22 cellular contexts compared by ENCODE assay signal in genomic region chr10:114010316-114010715, GRCh38. TPM values are rescaled to one million over a fixed set of nuclear protein-coding genes. Genes with fewer than 3 reads are reported as not detected.
DNase-seq lines count a peak whose midpoint lies in the region; ATAC-seq, FAIRE-seq and TF ChIP-seq lines count a peak whose summit lies in the region.
"Had no signal": no experiment of that assay in that cellular context is flagged by ENCODE, and none has a peak within 500 bp of the region (broad histone marks: within the 10 kb centered on the region; RNA-seq: fewer than 3 reads in every experiment).

No MANE protein-coding gene starts in this region.

- no peaks in the 10 kb centered on the region for H3K27me3 ChIP-seq in PC-9 (ENCODE audit: insufficient read depth, low read depth)
- H3K27me3 ChIP-seq: BLaER1 treated with 17β-estradiol and CSF1 and Interleukin-3, amounts not matched to agents 10 nM and 100 nM had no signal

- peaks cover 12% of the 10 kb centered on the region; the same call in 1 of the 2 replicates for H3F3A ChIP-seq in PC-9 (ENCODE audit: insufficient read depth, low read depth)

- FAIRE-seq in GM12891 (lab: Jason Lieb, UNC): peak; percentile 75
- FAIRE-seq: D721Med, GM12892, H1 had no signal

- no peaks in the 10 kb centered on the region for H3K36me3 Mint-ChIP-seq in activated naive CD8-positive, alpha-beta T cell treated with anti-CD3 and anti-CD28 coated beads, Interleukin-2, amount 50 U/mL, for 24 hours (ENCODE audit: low read depth)
- H3K36me3 Mint-ChIP-seq: CD14-positive monocyte had no signal

- H3K4me3 Mint-ChIP-seq in activated naive CD8-positive, alpha-beta T cell treated with anti-CD3 and anti-CD28 coated beads, Interleukin-2, amount 50 U/mL, for 24 hours: no peak overlapping the region
- H3K4me3 Mint-ChIP-seq: CD14-positive monocyte; CD4-positive, alpha-beta T cell; CD8-positive, alpha-beta memory T cell had no signal

- H3K9me3 Mint-ChIP-seq in activated naive CD8-positive, alpha-beta T cell treated with anti-CD3 and anti-CD28 coated beads, Interleukin-2, amount 50 U/mL, for 24 hours: peaks cover 2% of the 10 kb centered on the region
- H3K9me3 Mint-ChIP-seq: CD4-positive, alpha-beta T cell had no signal

- no peak overlapping the region for H3K27ac Mint-ChIP-seq in activated naive CD8-positive, alpha-beta T cell treated with anti-CD3 and anti-CD28 coated beads, Interleukin-2, amount 50 U/mL, for 24 hours
- H3K27ac Mint-ChIP-seq: CD4-positive, alpha-beta T cell; CD8-positive, alpha-beta memory T cell had no signal

- POLR2A ChIA-PET in PC-9 (lab: Charles Lee; ENCODE audit: unreplicated experiment): no interaction called here

- no peaks in the 10 kb centered on the region for H3K36me3 ChIP-seq in PC-9 (ENCODE audit: low read depth)
- H3K36me3 ChIP-seq: BE2C; BLaER1 treated with 17β-estradiol and CSF1 and Interleukin-3, amounts not matched to agents 10 nM and 100 nM had no signal

- no peaks in the 10 kb centered on the region for H3K9me2 ChIP-seq in PC-9 (ENCODE audit: insufficient read depth)

- no peak overlapping the region for H2AFZ ChIP-seq in PC-9
- H2AFZ ChIP-seq: GM23248 had no signal

- CTCF ChIA-PET in PC-9 (lab: Charles Lee): no interaction called here

- no peak overlapping the region for H3K4me3 ChIP-seq in PC-9
- H3K4me3 ChIP-seq: BLaER1 treated with 17β-estradiol and CSF1 and Interleukin-3, amounts not matched to agents 10 nM and 100 nM; GM23248 had no signal

- H3K4me1 ChIP-seq in PC-9 (replicated peaks; ENCODE audit: insufficient read depth): peaks cover 23% of the 10 kb centered on the region
- H3K4me1 ChIP-seq: BE2C had no signal

- no peak for ATAC-seq in GM19351 (IDR thresholded peaks at IDR 0.05; ENCODE audit: unreplicated experiment)
- no peak for ATAC-seq in activated naive CD8-positive, alpha-beta T cell treated with anti-CD3 and anti-CD28 coated beads, Interleukin-2, amount 50 U/mL, for 24 hours

- H4K20me1 ChIP-seq in PC-9 (ENCODE audit: insufficient read depth): no peaks in the 10 kb centered on the region
- H4K20me1 ChIP-seq: BLaER1 treated with 17β-estradiol and CSF1 and Interleukin-3, amounts not matched to agents 10 nM and 100 nM had no signal

- no peak overlapping the region for H3K27ac ChIP-seq in PC-9
- H3K27ac ChIP-seq: BLaER1 treated with 17β-estradiol and CSF1 and Interleukin-3, amounts not matched to agents 10 nM and 100 nM; GM23248 had no signal

- TF ChIP-seq POLR2A in GM12891 (IDR thresholded peaks at IDR 0.05; ENCODE audit: low read depth, low read length): no peak

- H3K4me2 ChIP-seq in PC-9: no peak overlapping the region

- peaks cover 16% of the 10 kb centered on the region for H3K27me3 Mint-ChIP-seq in activated naive CD8-positive, alpha-beta T cell treated with anti-CD3 and anti-CD28 coated beads, Interleukin-2, amount 50 U/mL, for 24 hours
- H3K27me3 Mint-ChIP-seq: CD4-positive, alpha-beta T cell had no signal

- intact Hi-C loops in PC-9 (cut with micrococcal nuclease; ENCODE audit: unreplicated experiment): no loop called here

- no peaks in the 10 kb centered on the region for H3K9me3 ChIP-seq in PC-9 (ENCODE audit: insufficient read depth, low read depth)
- H3K9me3 ChIP-seq: BE2C had no signal

- BruUV-seq in PC-9 (replicated peaks; lab: Mats Ljungman, UMichigan): no TSS peak

- TF ChIP-seq CTCF in PC-9 (conservative IDR thresholded peaks at IDR 0.05): no peak

- no peaks in the 10 kb centered on the region for H3K79me2 ChIP-seq in PC-9 (ENCODE audit: low read depth)

- DNase-seq in GM12891 (ENCODE audit: insufficient read length, low spot score): no peak
- DNase-seq in amniotic epithelial cell (ENCODE audit: low read depth): peak; percentile 29
- DNase-seq in fibroblast of gingiva (ENCODE audit: low read depth): peak; percentile 18
- no peak for DNase-seq in activated naive CD8-positive, alpha-beta T cell treated with anti-CD3 and anti-CD28 coated beads, Interleukin-2, amount 50 U/mL, for 24 hours
- DNase-seq in AG08396 (ENCODE audit: low spot score): no peak
- DNase-seq in PC-9: no peak
- DNase-seq: AML-193; BE2C; CD4-positive, alpha-beta T cell; CD8-positive, alpha-beta memory T cell; DMS 273 treated with DMSO at 0.1 percent for 48 hours; DMS79; GF-D8; GM23248; H7; HCEC 1CT had no signal

- H3K4me1 Mint-ChIP-seq in activated naive CD8-positive, alpha-beta T cell treated with anti-CD3 and anti-CD28 coated beads, Interleukin-2, amount 50 U/mL, for 24 hours: no peaks in the 10 kb centered on the region
- H3K4me1 Mint-ChIP-seq: CD8-positive, alpha-beta memory T cell had no signal

TF ChIP-seq in GM12891, 5 proteins besides CTCF, POLR2A, EP300 and RAD21:
- TF ChIP-seq TAF1 (IDR thresholded peaks at IDR 0.05; ENCODE audit: low read depth, low read length) (no peak), PAX5 (IDR thresholded peaks at IDR 0.05; ENCODE audit: insufficient read depth, low read length, severe bottlenecking) (no peak), SPI1 (IDR thresholded peaks at IDR 0.05; ENCODE audit: low read depth, low read length) (no peak), POU2F2 (IDR thresholded peaks at IDR 0.05; ENCODE audit: low read depth, low read length) (no peak), POLR2AphosphoS5 (IDR thresholded peaks at IDR 0.05; ENCODE audit: low read depth, low read length) (no peak)

RNA-seq across cellular contexts. Expression of gene ADRB1, which starts 33.4 kb away (rescaled TPM):
- 2.6 TPM for polyA plus RNA-seq in GM12891 (2012; ENCODE audit: low read depth, missing spikeins)
- total RNA-seq in PC-9 (2021): 0.45 and 0.48 TPM in 2 replicates
- total RNA-seq: GM23248 had no signal
- polyA plus RNA-seq: CD8-positive, alpha-beta memory T cell; GM23248 had no signal

Comparison
In these comparisons a context has a peak if more than half of its experiments do, and no peak if none do; other contexts are left out.
1. DNase-seq: peak in amniotic epithelial cell (single experiment) and fibroblast of gingiva (single experiment); none in GM12891 (single experiment), activated naive CD8-positive, alpha-beta T cell treated with anti-CD3 and anti-CD28 coated beads, Interleukin-2, amount 50 U/mL, for 24 hours (single experiment), AG08396 (single experiment) and PC-9 (0 of 2).